Comparison of ENCODE assay signal across 9 cellular contexts in genomic region chr4:145732416-145732815, GRCh38. TPM values are rescaled to one million over a fixed set of nuclear protein-coding genes. Genes with fewer than 3 reads are reported as not detected.
DNase-seq lines count a peak whose midpoint lies in the region; TF ChIP-seq lines count a peak whose summit lies in the region.
"Had no signal": no experiment of that assay in that cellular context is flagged by ENCODE, and none has a peak within 500 bp of the region (broad histone marks: within the 10 kb centered on the region; RNA-seq: fewer than 3 reads in every experiment).

No MANE protein-coding gene starts in this region.

- H3K4me1 ChIP-seq in subcutaneous abdominal adipose tissue (ENCODE audit: control insufficient read depth in 5 of 5, insufficient read depth in 5 of 5, low read length in 5 of 5), result peaks cover 7 to 47% (median 34%) of the 10 kb centered on the region in 5 donors

- H3K9me3 ChIP-seq in subcutaneous abdominal adipose tissue (ENCODE audit: control insufficient read depth in 5 of 5, low read length in 5 of 5), result no peaks in the 10 kb centered on the region

- H3K9me3 Mint-ChIP-seq in activated T-helper 2 cell treated with anti-CD3 and anti-CD28 coated beads, Interferon-gamma antibody, Interleukin-2, Interleukin-4, amounts not matched to agents 10 μg/mL and 5 μg/mL and 100 μg/mL, durations not matched to agents 14 hours and 24 hours and 36 hours, result no peaks in the 10 kb centered on the region

- H3K9ac ChIP-seq in subcutaneous abdominal adipose tissue (ENCODE audit: low read length in 5 of 5), result peak overlapping the region in 1 of 5 donors; percentile 72

- DNase-seq in NCI-H82 (lab: John Stamatoyannopoulos, UW) (peak; percentile 44), NCI-H82 treated with DMSO at 0.1 percent for 48 hours (lab: John Stamatoyannopoulos, UW; ENCODE audit: unreplicated experiment) (no peak), kidney epithelial cell (ENCODE audit: low read depth) (no peak), NCI-H2029 treated with DMSO at 0.1 percent for 48 hours (lab: John Stamatoyannopoulos, UW) (no peak), DMS153 treated with DMSO at 0.1 percent for 48 hours (lab: John Stamatoyannopoulos, UW; ENCODE audit: unreplicated experiment) (no peak), GM19238 (ENCODE audit: insufficient read length, low spot score) (no peak)
- DNase-seq in activated T-helper 2 cell treated with anti-CD3 and anti-CD28 coated beads, Interferon-gamma antibody, Interleukin-2, Interleukin-4, amounts not matched to agents 10 μg/mL and 5 μg/mL and 100 μg/mL, durations not matched to agents 14 hours and 24 hours and 36 hours (ENCODE audit: low spot score), result no peak

- peak overlapping the region; percentile 33 for H3K4me3 ChIP-seq in kidney epithelial cell (ENCODE audit: low read depth, low read length)
- peak overlapping the region in 4 of 5 donors; percentile 28 to 69 (median 47) for H3K4me3 ChIP-seq in subcutaneous abdominal adipose tissue (ENCODE audit: low read depth in 1 of 5, low read length in 5 of 5)

- H3K27ac Mint-ChIP-seq in activated T-helper 2 cell treated with anti-CD3 and anti-CD28 coated beads, Interferon-gamma antibody, Interleukin-2, Interleukin-4, amounts not matched to agents 10 μg/mL and 5 μg/mL and 100 μg/mL, durations not matched to agents 14 hours and 24 hours and 36 hours, result peak overlapping the region; percentile 28

- H3K36me3 ChIP-seq in kidney epithelial cell (ENCODE audit: control insufficient read depth, insufficient read depth, low read length) (no peaks in the 10 kb centered on the region), subcutaneous abdominal adipose tissue (ENCODE audit: control insufficient read depth in 5 of 5, insufficient read depth in 5 of 5, low read length in 5 of 5) (no peaks in the 10 kb centered on the region)

- no peaks in the 10 kb centered on the region for H3K27me3 Mint-ChIP-seq in activated T-helper 2 cell treated with anti-CD3 and anti-CD28 coated beads, Interferon-gamma antibody, Interleukin-2, Interleukin-4, amounts not matched to agents 10 μg/mL and 5 μg/mL and 100 μg/mL, durations not matched to agents 14 hours and 24 hours and 36 hours (ENCODE audit: low read depth)

- H3K27ac ChIP-seq in subcutaneous abdominal adipose tissue (ENCODE audit: low read depth, low read length), result no peak overlapping the region

- no peaks in the 10 kb centered on the region for H3K27me3 ChIP-seq in kidney epithelial cell (ENCODE audit: control insufficient read depth, insufficient read depth, low read length)
- no peaks in the 10 kb centered on the region for H3K27me3 ChIP-seq in subcutaneous abdominal adipose tissue (ENCODE audit: control insufficient read depth in 5 of 5, insufficient read depth in 4 of 5, low read length in 5 of 5)

- H3K4me1 Mint-ChIP-seq in activated T-helper 2 cell treated with anti-CD3 and anti-CD28 coated beads, Interferon-gamma antibody, Interleukin-2, Interleukin-4, amounts not matched to agents 10 μg/mL and 5 μg/mL and 100 μg/mL, durations not matched to agents 14 hours and 24 hours and 36 hours (ENCODE audit: low read depth), result peaks cover 16% of the 10 kb centered on the region

- TF ChIP-seq CTCF in kidney epithelial cell (IDR thresholded peaks at IDR 0.05; ENCODE audit: insufficient read depth, low read length, poor library complexity, severe bottlenecking), result no peak

- H3K4me3 Mint-ChIP-seq in activated T-helper 2 cell treated with anti-CD3 and anti-CD28 coated beads, Interferon-gamma antibody, Interleukin-2, Interleukin-4, amounts not matched to agents 10 μg/mL and 5 μg/mL and 100 μg/mL, durations not matched to agents 14 hours and 24 hours and 36 hours (ENCODE audit: low read depth), result peak overlapping the region; percentile 68

- H3K36me3 Mint-ChIP-seq in activated T-helper 2 cell treated with anti-CD3 and anti-CD28 coated beads, Interferon-gamma antibody, Interleukin-2, Interleukin-4, amounts not matched to agents 10 μg/mL and 5 μg/mL and 100 μg/mL, durations not matched to agents 14 hours and 24 hours and 36 hours (ENCODE audit: low read depth), result no peaks in the 10 kb centered on the region

- intact Hi-C loops in activated T-helper 2 cell treated with anti-CD3 and anti-CD28 coated beads, Interferon-gamma antibody, Interleukin-2, Interleukin-4, amounts not matched to agents 10 μg/mL and 5 μg/mL and 100 μg/mL, durations not matched to agents 14 hours and 24 hours and 36 hours (cut with micrococcal nuclease), result loop anchor here (1.0 to 5.0 kb wide), 4 partner anchors 52 to 114 kb away; partner anchors contain the start of gene MMAA

RNA-seq across cellular contexts. Expression of gene C4orf51, which starts 52.5 kb away (rescaled TPM):
- total RNA-seq in activated T-helper 2 cell treated with anti-CD3 and anti-CD28 coated beads, Interferon-gamma antibody, Interleukin-2, Interleukin-4, amounts not matched to agents 10 μg/mL and 5 μg/mL and 100 μg/mL, durations not matched to agents 14 hours and 24 hours and 36 hours, result not detected in 2 replicates
- not detected in 2 replicates for total RNA-seq in kidney epithelial cell
- total RNA-seq: Daoy had no signal
